In genomic region chr2:101699939-101700442, GRCh38 we compare ENCODE assay signal across 10 cellular contexts. TPM values are rescaled to one million over a fixed set of nuclear protein-coding genes. Genes with fewer than 3 reads are reported as not detected.
A peak's percentile ranks its signal among the peaks of the same experiment; 100 is the strongest.
DNase-seq lines count a peak whose midpoint lies in the region; ATAC-seq, FAIRE-seq and TF ChIP-seq lines count a peak whose summit lies in the region.
"Had no signal": no experiment of that assay in that cellular context is flagged by ENCODE, and none has a peak within 500 bp of the region (broad histone marks: within the 10 kb centered on the region; RNA-seq: fewer than 3 reads in every experiment).

No MANE protein-coding gene starts in this region.

- H3K27ac ChIP-seq in left ventricle myocardium inferior (replicated peaks) (peak overlapping the region; percentile 95), mesendoderm (ENCODE audit: low read depth, low read length) (no peak overlapping the region)
- H3K27ac ChIP-seq: HL-60 had no signal

- H2BK5ac ChIP-seq in mesendoderm (ENCODE audit: low read length), result no peak overlapping the region

- no CpG with 5 or more reads among the region's 8 CpGs for WGBS in mesendoderm (ENCODE audit: extremely low coverage, insufficient coverage, low lambda C conversion rate)

- no peak for TF ChIP-seq CTCF in left ventricle myocardium inferior (IDR thresholded peaks at IDR 0.05; ENCODE audit: borderline replicate concordance)
- no peak for TF ChIP-seq CTCF in choroid plexus epithelial cell (conservative IDR thresholded peaks at IDR 0.05; ENCODE audit: low read depth, low read length)
- no peak for TF ChIP-seq CTCF in D721Med (IDR thresholded peaks at IDR 0.05; ENCODE audit: insufficient read depth, missing control alignments)

- peaks cover 0 to 7% of the 10 kb centered on the region in 2 donors for H3K9me3 Mint-ChIP-seq in effector memory CD8-positive, alpha-beta T cell

- H3K27ac Mint-ChIP-seq in effector memory CD8-positive, alpha-beta T cell, result no peak overlapping the region

- peaks cover 27% of the 10 kb centered on the region for H3K36me3 Mint-ChIP-seq in effector memory CD8-positive, alpha-beta T cell (ENCODE audit: insufficient read depth)

- DNase-seq in left ventricle myocardium inferior (no peak), left cardiac atrium (no peak), choroid plexus epithelial cell (ENCODE audit: low read depth) (no peak), mesendoderm (no peak), RCC 7860 (ENCODE audit: low spot score) (no peak), D721Med (ENCODE audit: insufficient read length, low spot score) (no peak)
- DNase-seq in effector memory CD8-positive, alpha-beta T cell, result no peak
- no peak for DNase-seq in stimulated activated naive CD4-positive, alpha-beta T cell (lab: John Stamatoyannopoulos, UW)

- FAIRE-seq in RCC 7860 (lab: Jason Lieb, UNC) (no peak), D721Med (lab: Jason Lieb, UNC) (no peak)

- no peak overlapping the region for H3K4me3 Mint-ChIP-seq in effector memory CD8-positive, alpha-beta T cell
- H3K4me3 Mint-ChIP-seq: mesothelial cell of epicardium had no signal

- H3K23ac ChIP-seq in mesendoderm (ENCODE audit: low read length), result peak overlapping the region; percentile 83

- no peak overlapping the region for H3K18ac ChIP-seq in mesendoderm (ENCODE audit: low read length)

- H4K8ac ChIP-seq in mesendoderm (ENCODE audit: low read depth, low read length), result no peak overlapping the region

- peaks cover under 1% of the 10 kb centered on the region for H3K9me3 ChIP-seq in left ventricle myocardium inferior (replicated peaks)

- H3K27me3 ChIP-seq in left ventricle myocardium inferior (ENCODE audit: low read depth) (no peaks in the 10 kb centered on the region), mesendoderm (ENCODE audit: insufficient read depth, low read length, poor library complexity) (no peaks in the 10 kb centered on the region)

- no peaks in the 10 kb centered on the region for H3K27me3 Mint-ChIP-seq in effector memory CD8-positive, alpha-beta T cell

- H3K9ac ChIP-seq in mesendoderm (ENCODE audit: low read length), result peak overlapping the region; percentile 96

- no peak overlapping the region for H3K4ac ChIP-seq in mesendoderm (ENCODE audit: low read depth, low read length)

- peaks cover 54% of the 10 kb centered on the region for H3K79me2 ChIP-seq in mesendoderm (ENCODE audit: control insufficient read depth, insufficient read depth, low read length)

- H3K4me1 Mint-ChIP-seq in effector memory CD8-positive, alpha-beta T cell (ENCODE audit: low read depth in 2 of 2), result peaks cover 27 to 33% of the 10 kb centered on the region in 2 donors

- peaks cover 7% of the 10 kb centered on the region for H3K79me1 ChIP-seq in mesendoderm (ENCODE audit: low read length)

- peaks cover 79% of the 10 kb centered on the region for H3K4me1 ChIP-seq in left ventricle myocardium inferior
- H3K4me1 ChIP-seq in mesendoderm (ENCODE audit: control insufficient read depth, low read depth, low read length), result peaks cover 2% of the 10 kb centered on the region

- peak overlapping the region; percentile 93 for H3K4me2 ChIP-seq in mesendoderm (ENCODE audit: low read length)

- no peak overlapping the region for H2AK5ac ChIP-seq in mesendoderm (ENCODE audit: low read length)

- H2BK15ac ChIP-seq in mesendoderm (replicated peaks; ENCODE audit: low read depth), result no peak overlapping the region

- H3K4me3 ChIP-seq in left ventricle myocardium inferior, result peak overlapping the region; percentile 85
- peak overlapping the region; percentile 75 for H3K4me3 ChIP-seq in choroid plexus epithelial cell (ENCODE audit: low read depth, low read length)
- H3K4me3 ChIP-seq in mesendoderm (ENCODE audit: low read length), result peak overlapping the region; percentile 94

- H3K36me3 ChIP-seq in left ventricle myocardium inferior (no peaks in the 10 kb centered on the region), mesendoderm (ENCODE audit: control insufficient read depth, insufficient read depth, low read length) (no peaks in the 10 kb centered on the region)

- no peak overlapping the region for H2BK120ac ChIP-seq in mesendoderm (ENCODE audit: low read depth, low read length)

- no peak overlapping the region for H4K5ac ChIP-seq in mesendoderm (ENCODE audit: low read length)

- intact Hi-C loops in left ventricle myocardium inferior (cut with micrococcal nuclease), result loop anchor here (5.0 kb wide), 1 partner anchor 127 kb away; no protein-coding TSS in a partner anchor
- intact Hi-C loops in left cardiac atrium (cut with DNase I), result loop anchor here (2.0 to 10.0 kb wide), 6 partner anchors 42 to 285 kb away; no protein-coding TSS in a partner anchor

- peak overlapping the region; percentile 96 for H3K56ac ChIP-seq in mesendoderm (ENCODE audit: low read length)

- ATAC-seq in left cardiac atrium, result no peak
- no peak for ATAC-seq in effector memory CD8-positive, alpha-beta T cell (replicated peaks)

RNA-seq across cellular contexts. Expression of gene MAP4K4, which starts 2.5 kb away (rescaled TPM):
- total RNA-seq in left ventricle myocardium inferior (102 TPM), left cardiac atrium (10 to 100 TPM; 59.5 to 74.6 TPM)
- 120 TPM for polyA plus RNA-seq in mesendoderm (2013, experiment 1 of 2)
- polyA plus RNA-seq in mesendoderm (2013, experiment 2 of 2), result 121 TPM
